Comparison of ENCODE assay signal across 24 cellular contexts in the genomic region with DNA sequence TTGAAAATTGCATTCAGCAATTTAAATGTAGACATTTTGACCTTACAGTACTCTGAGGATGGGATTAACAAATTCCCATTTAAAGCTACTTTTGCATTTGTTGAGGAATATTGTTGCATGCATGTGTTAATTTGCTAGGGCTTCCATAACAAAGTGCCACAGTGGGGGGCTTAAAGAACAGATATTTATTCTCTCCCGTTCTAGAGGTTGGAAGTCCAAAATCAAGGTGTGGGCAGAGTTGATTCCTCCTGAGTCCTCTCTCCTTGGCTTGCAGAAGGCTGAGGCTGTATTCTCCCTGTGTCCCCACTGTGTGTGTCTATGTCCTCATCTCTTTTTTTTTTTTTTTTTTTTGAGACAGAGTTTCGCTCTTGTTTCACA.
"Had no signal": no experiment of that assay in that cellular context is flagged by ENCODE, and none has a peak within 500 bp of the region (broad histone marks: within the 10 kb centered on the region; RNA-seq: fewer than 3 reads in every experiment).

No MANE protein-coding gene starts in this region.

- H3K27ac ChIP-seq: coronary artery, esophagus squamous epithelium, heart right ventricle, neutrophil, prostate gland, right atrium auricular region, stomach, thyroid gland, vagina had no signal

- DNase-seq: dermis blood vessel endothelial cell; effector memory CD8-positive, alpha-beta T cell; erythroblast; esophagus squamous epithelium; foreskin melanocyte; glutamatergic neuron; heart right ventricle; hippocampal formation; kidney; mucosa of descending colon; naive B cell; stimulated activated CD4-positive, alpha-beta T cell treated with anti-CD3 and anti-CD28 coated beads, Interleukin-12 subunit alpha, Interleukin-12 subunit beta, amount 100 ng/mL, for 4 hours; stimulated activated CD4-positive, alpha-beta T cell treated with anti-CD3 and anti-CD28 coated beads, Interleukin-1b, Interleukin-23, amount 100 ng/mL, for 48 hours; stimulated activated CD4-positive, alpha-beta T cell treated with anti-CD3 and anti-CD28 coated beads, Interleukin-4, amount 100 ng/mL, for 1 hour; stimulated activated naive CD4-positive, alpha-beta T cell treated with Interleukin-2 at 50 U/mL for 16 hours; stomach; thyroid gland had no signal

- H3K9me3 ChIP-seq: esophagus squamous epithelium, heart right ventricle, mucosa of descending colon, neutrophil, prostate gland, right atrium auricular region, stomach, thyroid gland, vagina had no signal

- H3K4me1 ChIP-seq: esophagus squamous epithelium, heart right ventricle, prostate gland, right atrium auricular region, stomach, thyroid gland, vagina had no signal

- H3K36me3 ChIP-seq: esophagus squamous epithelium, heart right ventricle, neutrophil, prostate gland, right atrium auricular region, stomach, thyroid gland, vagina had no signal

- H3K4me2 ChIP-seq: smooth muscle cell had no signal

- H3K4me3 ChIP-seq: coronary artery, esophagus squamous epithelium, heart right ventricle, lung, mucosa of descending colon, prostate gland, right atrium auricular region, smooth muscle cell, stomach, thyroid gland, vagina had no signal

- H3K27me3 ChIP-seq: neutrophil, right atrium auricular region, stomach, thyroid gland, vagina had no signal
